In the genomic region with DNA sequence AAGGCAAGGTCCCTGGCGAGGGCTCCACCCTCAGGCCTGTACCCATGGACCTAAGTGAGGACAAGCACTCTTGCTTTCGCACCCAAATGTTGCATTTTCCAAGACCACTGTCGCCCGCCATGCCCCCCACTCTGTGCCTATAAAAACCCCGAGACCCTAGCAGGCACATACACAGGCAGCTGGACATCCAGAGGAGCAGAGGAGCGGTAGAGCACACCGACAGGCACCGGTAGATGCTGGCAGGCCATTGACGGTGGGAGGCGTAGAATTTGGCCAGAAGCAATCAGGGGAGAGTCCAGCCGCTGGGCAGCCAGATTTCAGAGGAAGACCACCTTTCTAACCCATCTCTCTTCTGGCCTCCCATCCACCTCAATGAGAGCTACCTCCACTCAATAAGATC, we compare ENCODE assay signal across 33 cellular contexts.
"Had no signal": no experiment of that assay in that cellular context is flagged by ENCODE, and none has a peak within 500 bp of the region (broad histone marks: within the 10 kb centered on the region; RNA-seq: fewer than 3 reads in every experiment).

No MANE protein-coding gene starts in this region.

- H3K4me3 ChIP-seq: adrenal gland, body of pancreas, colonic mucosa, esophagus squamous epithelium, gastroesophageal sphincter had no signal

- H3K4me3 Mint-ChIP-seq: activated CD4-positive, alpha-beta memory T cell treated with anti-CD3 and anti-CD28 coated beads for 36 hours; activated CD4-positive, alpha-beta T cell treated with anti-CD3 and anti-CD28 coated beads for 36 hours; activated CD4-positive, alpha-beta T cell treated with anti-CD3 and anti-CD28 coated beads, Interleukin-2, amount 10 ng/mL, durations not matched to agents 24 days and 14 days; activated CD8-positive, alpha-beta memory T cell treated with anti-CD3 and anti-CD28 coated beads, Interleukin-2, amount 10 ng/mL, durations not matched to agents 7 days and 5 days; activated CD8-positive, alpha-beta T cell treated with anti-CD3 and anti-CD28 coated beads, Interleukin-2, amount 10 ng/mL, durations not matched to agents 7 days and 5 days; activated naive CD4-positive, alpha-beta T cell treated with anti-CD3 and anti-CD28 coated beads for 36 hours; activated naive CD4-positive, alpha-beta T cell treated with anti-CD3 and anti-CD28 coated beads, Interleukin-2, amount 50 U/mL, for 24 hours; activated naive CD8-positive, alpha-beta T cell treated with anti-CD3 and anti-CD28 coated beads for 36 hours; activated naive CD8-positive, alpha-beta T cell treated with anti-CD3 and anti-CD28 coated beads, Interleukin-2, amount 50 U/mL, for 24 hours; activated T-helper 1 cell treated with anti-CD3 and anti-CD28 coated beads, Interleukin-12 subunit alpha, Interleukin-12 subunit beta, Interleukin-2, Interleukin-4 antibody, amounts not matched to agents 30 ng/mL and 10 ng/mL and 1 ng/mL, durations not matched to agents 14 hours and 24 hours and 36 hours; T-helper 17 cell; T-helper 2 cell treated with Interferon-gamma antibody and Interleukin-4, amounts not matched to agents 5 μg/mL and 100 μg/mL, for 36 hours had no signal

- H3K36me3 Mint-ChIP-seq: activated CD4-positive, alpha-beta memory T cell treated with anti-CD3 and anti-CD28 coated beads for 36 hours; activated CD8-positive, alpha-beta memory T cell treated with anti-CD3 and anti-CD28 coated beads, Interleukin-2, amount 10 ng/mL, durations not matched to agents 7 days and 5 days; activated naive CD4-positive, alpha-beta T cell treated with anti-CD3 and anti-CD28 coated beads, Interleukin-2, amount 50 U/mL, for 24 hours; activated naive CD8-positive, alpha-beta T cell treated with anti-CD3 and anti-CD28 coated beads for 36 hours had no signal

- H3K4me1 ChIP-seq: adrenal gland, body of pancreas, colonic mucosa, esophagus squamous epithelium, gastroesophageal sphincter had no signal

- H3K36me3 ChIP-seq: adrenal gland, colonic mucosa, esophagus squamous epithelium, gastroesophageal sphincter, WERI-Rb-1 had no signal

- DNase-seq: activated CD4-positive, alpha-beta memory T cell treated with anti-CD3 and anti-CD28 coated beads for 36 hours; activated CD4-positive, alpha-beta T cell treated with anti-CD3 and anti-CD28 coated beads for 36 hours; activated CD4-positive, alpha-beta T cell treated with anti-CD3 and anti-CD28 coated beads, Interleukin-2, amount 10 ng/mL, durations not matched to agents 24 days and 14 days; activated CD4-positive, CD25-positive, alpha-beta regulatory T cell; activated CD4-positive, CD25-positive, alpha-beta regulatory T cell treated with anti-CD3 and anti-CD28 coated beads, Interleukin-2, amount 50 U/mL, for 72 hours; activated CD8-positive, alpha-beta memory T cell treated with anti-CD3 and anti-CD28 coated beads, Interleukin-2, amount 10 ng/mL, durations not matched to agents 7 days and 5 days; activated CD8-positive, alpha-beta memory T cell treated with anti-CD3 and anti-CD28 coated beads, Interleukin-2, amount 50 U/mL, for 4 hours; activated CD8-positive, alpha-beta T cell treated with anti-CD3 and anti-CD28 coated beads, Interleukin-2, amount 10 ng/mL, durations not matched to agents 7 days and 5 days; activated effector memory CD4-positive, alpha-beta T cell treated with anti-CD3 and anti-CD28 coated beads, Interleukin-2, amount 50 U/mL, for 16 hours; activated naive CD4-positive, alpha-beta T cell treated with anti-CD3 and anti-CD28 coated beads for 36 hours; activated naive CD8-positive, alpha-beta T cell treated with anti-CD3 and anti-CD28 coated beads for 36 hours; activated naive CD8-positive, alpha-beta T cell treated with anti-CD3 and anti-CD28 coated beads, Interleukin-2, amount 50 U/mL, for 24 hours; activated T-cell treated with anti-CD3 and anti-CD28 coated beads, Interleukin-2, amount 50 U/mL, for 1 hour; activated T-cell treated with anti-CD3 and anti-CD28 coated beads, Interleukin-2, amount 50 U/mL, for 48 hours; adrenal gland; amygdala; body of pancreas; caudate nucleus; colonic mucosa; effector CD8-positive, alpha-beta T cell; esophagus squamous epithelium; foreskin melanocyte; T-helper 1 cell; T-helper 17 cell; T1000 had no signal

- H3K27ac ChIP-seq: adrenal gland, body of pancreas, colonic mucosa, epithelial cell of prostate, esophagus squamous epithelium, gastroesophageal sphincter, WERI-Rb-1 had no signal

- H3K9me3 ChIP-seq: adrenal gland, body of pancreas, colonic mucosa, esophagus squamous epithelium, gastroesophageal sphincter had no signal

- H3K9me3 Mint-ChIP-seq: activated CD4-positive, alpha-beta T cell treated with anti-CD3 and anti-CD28 coated beads, Interleukin-2, amount 10 ng/mL, durations not matched to agents 24 days and 14 days; activated T-helper 1 cell treated with anti-CD3 and anti-CD28 coated beads, Interleukin-12 subunit alpha, Interleukin-12 subunit beta, Interleukin-2, Interleukin-4 antibody, amounts not matched to agents 30 ng/mL and 10 ng/mL and 1 ng/mL, durations not matched to agents 14 hours and 24 hours and 36 hours had no signal

- H3K27me3 Mint-ChIP-seq: activated CD4-positive, alpha-beta memory T cell treated with anti-CD3 and anti-CD28 coated beads for 36 hours; activated CD4-positive, alpha-beta T cell treated with anti-CD3 and anti-CD28 coated beads for 36 hours; activated CD4-positive, alpha-beta T cell treated with anti-CD3 and anti-CD28 coated beads, Interleukin-2, amount 10 ng/mL, durations not matched to agents 24 days and 14 days; activated CD8-positive, alpha-beta memory T cell treated with anti-CD3 and anti-CD28 coated beads, Interleukin-2, amount 10 ng/mL, durations not matched to agents 7 days and 5 days; activated naive CD4-positive, alpha-beta T cell treated with anti-CD3 and anti-CD28 coated beads, Interleukin-2, amount 50 U/mL, for 24 hours; activated naive CD8-positive, alpha-beta T cell treated with anti-CD3 and anti-CD28 coated beads for 36 hours; activated naive CD8-positive, alpha-beta T cell treated with anti-CD3 and anti-CD28 coated beads, Interleukin-2, amount 50 U/mL, for 24 hours; T-helper 17 cell had no signal

- FAIRE-seq: endothelial cell of umbilical vein had no signal

- H3K27ac Mint-ChIP-seq: activated CD4-positive, alpha-beta memory T cell treated with anti-CD3 and anti-CD28 coated beads for 36 hours; activated CD4-positive, alpha-beta T cell treated with anti-CD3 and anti-CD28 coated beads for 36 hours; activated CD4-positive, alpha-beta T cell treated with anti-CD3 and anti-CD28 coated beads, Interleukin-2, amount 10 ng/mL, durations not matched to agents 24 days and 14 days; activated CD8-positive, alpha-beta memory T cell treated with anti-CD3 and anti-CD28 coated beads, Interleukin-2, amount 10 ng/mL, durations not matched to agents 7 days and 5 days; activated CD8-positive, alpha-beta T cell treated with anti-CD3 and anti-CD28 coated beads, Interleukin-2, amount 10 ng/mL, durations not matched to agents 7 days and 5 days; activated naive CD4-positive, alpha-beta T cell treated with anti-CD3 and anti-CD28 coated beads for 36 hours; activated naive CD4-positive, alpha-beta T cell treated with anti-CD3 and anti-CD28 coated beads, Interleukin-2, amount 50 U/mL, for 24 hours; activated naive CD8-positive, alpha-beta T cell treated with anti-CD3 and anti-CD28 coated beads for 36 hours; activated naive CD8-positive, alpha-beta T cell treated with anti-CD3 and anti-CD28 coated beads, Interleukin-2, amount 50 U/mL, for 24 hours; activated T-helper 1 cell treated with anti-CD3 and anti-CD28 coated beads, Interleukin-12 subunit alpha, Interleukin-12 subunit beta, Interleukin-2, Interleukin-4 antibody, amounts not matched to agents 30 ng/mL and 10 ng/mL and 1 ng/mL, durations not matched to agents 14 hours and 24 hours and 36 hours; activated T-helper 2 cell treated with anti-CD3 and anti-CD28 coated beads, Interferon-gamma antibody, Interleukin-2, Interleukin-4, amounts not matched to agents 10 μg/mL and 5 μg/mL and 100 μg/mL, durations not matched to agents 14 hours and 24 hours and 36 hours; T-helper 17 cell; T-helper 2 cell treated with Interferon-gamma antibody and Interleukin-4, amounts not matched to agents 5 μg/mL and 100 μg/mL, for 36 hours had no signal

- H3K4me1 Mint-ChIP-seq: activated CD4-positive, alpha-beta T cell treated with anti-CD3 and anti-CD28 coated beads for 36 hours; activated CD4-positive, alpha-beta T cell treated with anti-CD3 and anti-CD28 coated beads, Interleukin-2, amount 10 ng/mL, durations not matched to agents 24 days and 14 days; activated CD8-positive, alpha-beta memory T cell treated with anti-CD3 and anti-CD28 coated beads, Interleukin-2, amount 10 ng/mL, durations not matched to agents 7 days and 5 days; activated naive CD4-positive, alpha-beta T cell treated with anti-CD3 and anti-CD28 coated beads, Interleukin-2, amount 50 U/mL, for 24 hours; activated naive CD8-positive, alpha-beta T cell treated with anti-CD3 and anti-CD28 coated beads for 36 hours; activated naive CD8-positive, alpha-beta T cell treated with anti-CD3 and anti-CD28 coated beads, Interleukin-2, amount 50 U/mL, for 24 hours; T-helper 17 cell had no signal

- ATAC-seq: activated CD4-positive, alpha-beta T cell treated with anti-CD3 and anti-CD28 coated beads for 36 hours; activated CD8-positive, alpha-beta memory T cell treated with anti-CD3 and anti-CD28 coated beads, Interleukin-2, amount 10 ng/mL, durations not matched to agents 7 days and 5 days; activated CD8-positive, alpha-beta T cell treated with anti-CD3 and anti-CD28 coated beads, Interleukin-2, amount 10 ng/mL, durations not matched to agents 7 days and 5 days; activated naive CD8-positive, alpha-beta T cell treated with anti-CD3 and anti-CD28 coated beads, Interleukin-2, amount 50 U/mL, for 24 hours; body of pancreas; gastroesophageal sphincter; T-helper 17 cell had no signal

- H3K27me3 ChIP-seq: adrenal gland, body of pancreas, colonic mucosa, esophagus squamous epithelium, gastroesophageal sphincter had no signal
